ENCODE assay signal across 10 cellular contexts in the genomic region with DNA sequence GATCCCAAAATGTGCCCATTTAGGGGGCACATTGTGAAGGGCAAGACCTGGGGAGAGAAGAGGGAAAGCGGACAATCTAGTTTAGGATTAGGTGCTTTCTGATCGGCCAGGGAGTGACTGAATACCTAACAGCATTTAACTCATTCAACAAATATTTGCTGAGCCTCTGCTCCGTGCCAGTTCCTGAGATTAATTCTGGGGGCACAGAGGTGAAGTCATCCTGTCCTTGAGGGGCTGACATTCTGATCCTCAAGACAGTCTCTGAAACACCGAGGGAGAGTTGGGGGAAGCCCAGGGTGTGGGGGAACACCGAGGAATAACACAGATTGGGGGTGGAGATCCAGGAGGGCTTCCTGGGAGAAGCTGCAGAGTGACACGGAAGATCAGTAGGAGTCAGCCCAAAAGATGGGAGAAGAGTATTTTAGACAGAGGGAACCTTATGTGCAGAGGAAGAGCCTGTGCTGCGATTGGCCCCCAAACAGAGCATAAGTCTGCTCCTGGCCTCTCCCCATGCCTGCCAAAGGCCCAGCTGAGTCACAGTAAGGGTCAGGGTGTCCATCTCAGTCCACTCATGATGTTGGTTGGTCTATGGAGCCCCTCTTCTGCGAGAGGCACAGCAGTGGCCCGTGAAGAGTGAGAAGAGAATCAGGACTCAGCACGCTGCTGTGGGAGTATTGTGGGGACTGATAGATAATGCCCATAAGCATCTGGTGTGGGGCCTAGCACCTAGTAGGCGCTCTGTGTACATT.
DNase-seq lines count a peak whose midpoint lies in the region; ATAC-seq and TF ChIP-seq lines count a peak whose summit lies in the region.
"Had no signal": no experiment of that assay in that cellular context is flagged by ENCODE, and none has a peak within 500 bp of the region (broad histone marks: within the 10 kb centered on the region; RNA-seq: fewer than 3 reads in every experiment).

No MANE protein-coding gene starts in this region.

- peak overlapping the region; percentile 98 for H2BK120ac ChIP-seq in IMR-90 (ENCODE audit: low read depth, low read length)

- no peak for TF ChIP-seq POLR2A in IMR-90 (IDR thresholded peaks at IDR 0.05; ENCODE audit: low read depth, low read length)

- no peaks in the 10 kb centered on the region for H3K27me3 ChIP-seq in IMR-90 (ENCODE audit: control insufficient read depth, insufficient read depth, low read length)
- H3K27me3 ChIP-seq in colonic mucosa: no peaks in the 10 kb centered on the region
- peaks cover 0 to 35% of the 10 kb centered on the region in 2 donors for H3K27me3 ChIP-seq in left lung

- CTCF ChIA-PET in IMR-90 (lab: Yijun Ruan, JAX): interaction anchor here (0.8 to 1.1 kb wide), 3 partner anchors 160 to 168 kb away, joined by 3 read pairs; no protein-coding TSS in a partner anchor

- TF ChIP-seq RAD21 in IMR-90 (IDR thresholded peaks at IDR 0.05; ENCODE audit: low read length): no peak

- H3K9me3 ChIP-seq in IMR-90 (ENCODE audit: control insufficient read depth, insufficient read depth, low read length) (no peaks in the 10 kb centered on the region), colonic mucosa (no peaks in the 10 kb centered on the region), left lung (no peaks in the 10 kb centered on the region)

- peak overlapping the region; percentile 99 for H3K23ac ChIP-seq in IMR-90 (ENCODE audit: low read depth, low read length)

- peak overlapping the region; percentile 92 for H3K18ac ChIP-seq in IMR-90 (ENCODE audit: low read depth, low read length)

- H3K36me3 ChIP-seq in IMR-90 (ENCODE audit: control insufficient read depth, insufficient read depth, low read length) (no peaks in the 10 kb centered on the region), colonic mucosa (no peaks in the 10 kb centered on the region), left lung (no peaks in the 10 kb centered on the region)

- DNase-seq in IMR-90 (no peak), colonic mucosa (no peak), left lung (no peak), substantia nigra (lab: John Stamatoyannopoulos, UW) (no peak), superior temporal gyrus (ENCODE audit: extremely low spot score) (no peak), iPS-NIHi7 (ENCODE audit: extremely low spot score) (no peak), amygdala (lab: John Stamatoyannopoulos, UW) (no peak), globus pallidus (ENCODE audit: low spot score) (no peak)
- DNase-seq: SHP77 had no signal

- H2AK5ac ChIP-seq in IMR-90 (ENCODE audit: low read depth, low read length): peak overlapping the region; percentile 100

- in situ Hi-C loops in IMR-90 (cut with MboI; ENCODE audit: low sequenced_read_pairs): no loop called here

- H3K79me1 ChIP-seq in IMR-90 (ENCODE audit: low read depth in 1 of 2, low read length in 2 of 2): peaks cover 14 to 59% of the 10 kb centered on the region in 2 experiments; a peak in 3 of 4 replicates

- peak overlapping the region; percentile 59 for H3K4me3 ChIP-seq in IMR-90 (ENCODE audit: insufficient read depth, low read depth, low read length)
- peak overlapping the region; percentile 41 for H3K4me3 ChIP-seq in colonic mucosa
- H3K4me3 ChIP-seq in left lung: peak overlapping the region; percentile 34 to 35

- H3K4me2 ChIP-seq in IMR-90 (ENCODE audit: low read depth, low read length): peak overlapping the region; percentile 81
- H3K4me2 ChIP-seq: KMS-11 had no signal

- peak overlapping the region; percentile 98 for H3K27ac ChIP-seq in IMR-90 (ENCODE audit: insufficient read depth, low read length)
- peak overlapping the region; percentile 63 for H3K27ac ChIP-seq in colonic mucosa
- peak overlapping the region; percentile 81 to 85 for H3K27ac ChIP-seq in left lung
- peak overlapping the region; percentile 64 for H3K27ac ChIP-seq in substantia nigra (ENCODE audit: low read depth, low read length, poor library complexity, severe bottlenecking)
- H3K27ac ChIP-seq: KMS-11 had no signal

- H3K9ac ChIP-seq in IMR-90 (ENCODE audit: low read depth, low read length): peak overlapping the region; percentile 97
- peak overlapping the region; percentile 51 to 59 for H3K9ac ChIP-seq in colonic mucosa (ENCODE audit: low read depth in 2 of 2, low read length in 2 of 2)
- H3K9ac ChIP-seq: KMS-11 had no signal

- peak overlapping the region; percentile 99 for H2BK5ac ChIP-seq in IMR-90 (ENCODE audit: low read depth, low read length, poor library complexity, severe bottlenecking)

- peak overlapping the region; percentile 99 for H3K14ac ChIP-seq in IMR-90 (replicated peaks; ENCODE audit: low read depth, low read length)

- H2AK9ac ChIP-seq in IMR-90 (replicated peaks; ENCODE audit: low read depth, low read length, poor library complexity): peak overlapping the region; percentile 99

- dilution Hi-C loops in IMR-90 (cut with HindIII; ENCODE audit: low sequenced_read_pairs, unreplicated experiment): no loop called here

- H2BK15ac ChIP-seq in IMR-90 (ENCODE audit: low read depth, low read length): peak overlapping the region; percentile 99

- H3K9me1 ChIP-seq in IMR-90 (ENCODE audit: insufficient read depth, low read length): peaks cover 41% of the 10 kb centered on the region

- 79% methylated on average over 4 of the region's 11 CpGs; no CpG with 5 or more reads in 1 of the 2 experiments for WGBS in IMR-90 (ENCODE audit: extremely low coverage in 2 of 2, insufficient read length in 1 of 2), 2 experiments

- ATAC-seq in IMR-90 (ENCODE audit: low read depth) (peak; percentile 1; the same call in 1 of the 2 replicates), left lung (peak; percentile 5)

- peak overlapping the region; percentile 93 for H2BK20ac ChIP-seq in IMR-90 (ENCODE audit: low read depth, low read length)

- no peaks in the 10 kb centered on the region for H4K20me1 ChIP-seq in IMR-90 (ENCODE audit: insufficient read depth, low read length)

- intact Hi-C loops in IMR-90 (cut with micrococcal nuclease): loop anchor here (1.0 kb wide), 1 partner anchor 44 kb away; no protein-coding TSS in a partner anchor
- intact Hi-C loops in colonic mucosa (cut with DNase I): no loop called here
- intact Hi-C loops in left lung (cut with DNase I): loop anchor here in 1 of 2 donors (5.0 kb wide), 1 partner anchor 58 kb away; the partner anchor contains the start of gene AMOTL2

- peak overlapping the region; percentile 100 for H3K4ac ChIP-seq in IMR-90 (ENCODE audit: low read depth, low read length)

- no peak for TF ChIP-seq CTCF in IMR-90 (conservative IDR thresholded peaks at IDR 0.05; ENCODE audit: low read depth, low read length)
- no peak for TF ChIP-seq CTCF in colonic mucosa (IDR thresholded peaks at IDR 0.05)
- TF ChIP-seq CTCF in left lung (IDR thresholded peaks at IDR 0.05): no peak

- H3K4me1 ChIP-seq in IMR-90 (ENCODE audit: control insufficient read depth, insufficient read depth, low read length) (peaks cover 47% of the 10 kb centered on the region), colonic mucosa (peaks cover 9% of the 10 kb centered on the region), left lung (peaks cover 39% of the 10 kb centered on the region in 2 donors)

- H4K5ac ChIP-seq in IMR-90 (ENCODE audit: low read depth, low read length): peak overlapping the region; percentile 94

- H3K56ac ChIP-seq in IMR-90 (ENCODE audit: extremely low read depth, insufficient read depth, low read length): peak overlapping the region; percentile 98

- peak overlapping the region; percentile 97 to 99 for H4K8ac ChIP-seq in IMR-90 (ENCODE audit: low read depth in 2 of 2, low read length in 2 of 2)

- POLR2A ChIA-PET in IMR-90 (lab: Charles Lee; ENCODE audit: unreplicated experiment): interaction anchor here (0.6 to 0.7 kb wide), 2 partner anchors 14 to 17 kb away, joined by 3 to 4 read pairs; no protein-coding TSS in a partner anchor

- no TSS peak for BruUV-seq in IMR-90 (replicated peaks; lab: Mats Ljungman, UMichigan)

- H2AFZ ChIP-seq in IMR-90 (replicated peaks; ENCODE audit: low read length, poor library complexity): peak overlapping the region; percentile 86

- peak overlapping the region; percentile 99 for H4K91ac ChIP-seq in IMR-90 (ENCODE audit: insufficient read depth, low read depth, low read length)

TF ChIP-seq in IMR-90, 13 proteins besides CTCF, POLR2A, EP300 and RAD21:
- TF ChIP-seq RFX5 (IDR thresholded peaks at IDR 0.05; ENCODE audit: low read depth, low read length) (no peak), FOS (IDR thresholded peaks at IDR 0.05; ENCODE audit: low read depth, low read length) (no peak), SMC3 (IDR thresholded peaks at IDR 0.05; ENCODE audit: low read depth, low read length) (no peak), MAZ (IDR thresholded peaks at IDR 0.05; ENCODE audit: borderline replicate concordance, low read depth, low read length) (no peak), CEBPB (IDR thresholded peaks at IDR 0.05; ENCODE audit: low read depth, low read length) (no peak), NFE2L2 (IDR thresholded peaks at IDR 0.05; ENCODE audit: low read depth, low read length) (no peak), RCOR1 (IDR thresholded peaks at IDR 0.05; ENCODE audit: insufficient replicate concordance, low read length) (no peak), CHD1 (IDR thresholded peaks at IDR 0.05; ENCODE audit: low read depth, low read length) (no peak), MAFK (IDR thresholded peaks at IDR 0.05; ENCODE audit: low read depth, low read length) (no peak), MXI1 (IDR thresholded peaks at IDR 0.05; ENCODE audit: borderline replicate concordance, low read depth, low read length) (no peak), ELK1 (IDR thresholded peaks at IDR 0.05; ENCODE audit: borderline replicate concordance, low read depth, low read length) (no peak), BHLHE40 (IDR thresholded peaks at IDR 0.05; ENCODE audit: low read depth, low read length) (no peak)
- TF ChIP-seq, protein P1, sequence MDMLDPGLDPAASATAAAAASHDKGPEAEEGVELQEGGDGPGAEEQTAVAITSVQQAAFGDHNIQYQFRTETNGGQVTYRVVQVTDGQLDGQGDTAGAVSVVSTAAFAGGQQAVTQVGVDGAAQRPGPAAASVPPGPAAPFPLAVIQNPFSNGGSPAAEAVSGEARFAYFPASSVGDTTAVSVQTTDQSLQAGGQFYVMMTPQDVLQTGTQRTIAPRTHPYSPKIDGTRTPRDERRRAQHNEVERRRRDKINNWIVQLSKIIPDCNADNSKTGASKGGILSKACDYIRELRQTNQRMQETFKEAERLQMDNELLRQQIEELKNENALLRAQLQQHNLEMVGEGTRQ (IDR thresholded peaks at IDR 0.05; ENCODE audit: low read depth, low read length): no peak
